In genomic region chr12:51953925-51954324, GRCh38 we compare ENCODE assay signal across 10 cellular contexts. TPM values are rescaled to one million over a fixed set of nuclear protein-coding genes. Genes with fewer than 3 reads are reported as not detected.
DNase-seq lines count a peak whose midpoint lies in the region; ATAC-seq and TF ChIP-seq lines count a peak whose summit lies in the region.
"Had no signal": no experiment of that assay in that cellular context is flagged by ENCODE, and none has a peak within 500 bp of the region (broad histone marks: within the 10 kb centered on the region; RNA-seq: fewer than 3 reads in every experiment).

No MANE protein-coding gene starts in this region.

- intact Hi-C loops in left ventricle myocardium inferior (cut with micrococcal nuclease) (no loop called here), left cardiac atrium (cut with DNase I) (no loop called here), uterus (cut with DNase I; ENCODE audit: low total_unique reads) (no loop called here)

- no peaks in the 10 kb centered on the region for H3K9me3 Mint-ChIP-seq in naive thymus-derived CD8-positive, alpha-beta T cell
- H3K9me3 Mint-ChIP-seq: central memory CD8-positive, alpha-beta T cell had no signal

- ATAC-seq in left cardiac atrium (no peak), GM18858 (IDR thresholded peaks at IDR 0.05; ENCODE audit: unreplicated experiment) (no peak)
- no peak for ATAC-seq in naive thymus-derived CD8-positive, alpha-beta T cell

- H3K27me3 Mint-ChIP-seq in naive thymus-derived CD8-positive, alpha-beta T cell, result no peaks in the 10 kb centered on the region
- H3K27me3 Mint-ChIP-seq: central memory CD8-positive, alpha-beta T cell had no signal

- H3K27ac ChIP-seq in left ventricle myocardium inferior (replicated peaks) (peak overlapping the region; percentile 89), coronary artery (peak overlapping the region; percentile 93 to 95), uterus (peak overlapping the region; percentile 85 to 92)

- no peaks in the 10 kb centered on the region for H3K36me3 Mint-ChIP-seq in naive thymus-derived CD8-positive, alpha-beta T cell

- POLR2A ChIA-PET in naive thymus-derived CD8-positive, alpha-beta T cell (lab: Charles Lee), result interaction anchor here (1.0 to 1.5 kb wide), 3 partner anchors 12 to 133 kb away, joined by 3 to 4 read pairs (median 3); no protein-coding TSS in a partner anchor

- DNase-seq in left ventricle myocardium inferior (no peak), left cardiac atrium (no peak), coronary artery (ENCODE audit: low spot score) (peak; percentile 14), uterus (no peak), NCI-H524 (lab: John Stamatoyannopoulos, UW) (no peak), inferior parietal cortex (ENCODE audit: extremely low spot score) (no peak)
- no peak for DNase-seq in naive thymus-derived CD8-positive, alpha-beta T cell
- DNase-seq: stimulated activated CD4-positive, alpha-beta T cell treated with anti-CD3 and anti-CD28 coated beads, Interleukin-1b, Interleukin-23, amount 100 ng/mL, for 48 hours had no signal

- peak overlapping the region; percentile 91 for H3K4me3 ChIP-seq in left ventricle myocardium inferior
- H3K4me3 ChIP-seq in coronary artery, result peak overlapping the region; percentile 99
- no peak overlapping the region for H3K4me3 ChIP-seq in uterus

- TF ChIP-seq POLR2A in uterus (IDR thresholded peaks at IDR 0.05), result no peak

- peak overlapping the region in 9 of 10 donors; percentile 16 to 87 (median 73) for H3K27ac Mint-ChIP-seq in naive thymus-derived CD8-positive, alpha-beta T cell

- peaks cover 64% of the 10 kb centered on the region for H3K4me1 ChIP-seq in left ventricle myocardium inferior
- H3K4me1 ChIP-seq in uterus, result peaks cover 0 to 3% of the 10 kb centered on the region in 2 donors

- no peak for TF ChIP-seq CTCF in left ventricle myocardium inferior (IDR thresholded peaks at IDR 0.05; ENCODE audit: borderline replicate concordance)
- no peak for TF ChIP-seq CTCF in coronary artery (IDR thresholded peaks at IDR 0.05)
- no peak for TF ChIP-seq CTCF in uterus (IDR thresholded peaks at IDR 0.05)

- H3K27me3 ChIP-seq in left ventricle myocardium inferior (ENCODE audit: low read depth) (no peaks in the 10 kb centered on the region), uterus (no peaks in the 10 kb centered on the region)

- H3K9me3 ChIP-seq in left ventricle myocardium inferior (replicated peaks) (no peaks in the 10 kb centered on the region), uterus (no peaks in the 10 kb centered on the region)

- H3K4me1 Mint-ChIP-seq in naive thymus-derived CD8-positive, alpha-beta T cell, result peaks cover 31 to 52% (median 50%) of the 10 kb centered on the region in 4 donors

- H3K36me3 ChIP-seq in left ventricle myocardium inferior (no peaks in the 10 kb centered on the region), uterus (no peaks in the 10 kb centered on the region)

- peak overlapping the region in 8 of 10 donors; percentile 36 to 98 (median 72) for H3K4me3 Mint-ChIP-seq in naive thymus-derived CD8-positive, alpha-beta T cell

RNA-seq across cellular contexts. Expression of gene ACVR1B, which starts 2.4 kb away (rescaled TPM):
- total RNA-seq in left ventricle myocardium inferior, result 8.5 TPM
- 10 to 100 TPM; 13.0 to 19.3 TPM for total RNA-seq in left cardiac atrium
- total RNA-seq in naive thymus-derived CD8-positive, alpha-beta T cell, result 10 to 100 TPM; 11.7 to 12.6 TPM
- 1 to 10 TPM; 1.2 to 2.3 (median 2.2) TPM for polyA plus RNA-seq in naive thymus-derived CD8-positive, alpha-beta T cell
- 10 to 100 TPM in 3 of 4 donors, 1 to 10 TPM in 1; 2.6 to 31.6 (median 14.4) TPM for total RNA-seq in uterus

RNA-seq across cellular contexts. Expression of gene ACVRL1, which starts 46.6 kb away (rescaled TPM):
- total RNA-seq in left ventricle myocardium inferior (36.9 TPM), left cardiac atrium (10 to 100 TPM; 44.0 to 65.2 TPM), uterus (100 to 1,000 TPM in 3 of 4 donors, 10 to 100 TPM in 1; 52.1 to 161 (median 127) TPM)
- not detected for total RNA-seq in naive thymus-derived CD8-positive, alpha-beta T cell
- polyA plus RNA-seq in naive thymus-derived CD8-positive, alpha-beta T cell, result not detected

RNA-seq across cellular contexts. Expression of gene TAMALIN, which starts 52.8 kb away (rescaled TPM):
- total RNA-seq in left ventricle myocardium inferior (20.0 TPM), left cardiac atrium (10 to 100 TPM; 25.3 to 44.0 TPM), uterus (100 to 1,000 TPM in 1 of 4 donors, 10 to 100 TPM in 2, 1 to 10 TPM in 1; 6.4 to 153 (median 42.1) TPM)
- 10 to 100 TPM; 35.7 to 36.5 TPM for total RNA-seq in naive thymus-derived CD8-positive, alpha-beta T cell
- 1 to 10 TPM; 2.0 to 5.2 (median 2.6) TPM for polyA plus RNA-seq in naive thymus-derived CD8-positive, alpha-beta T cell

Comparison
In these comparisons a context has a peak if more than half of its experiments do, and no peak if none do; other contexts are left out.
1. H3K4me3 ChIP-seq: peak in left ventricle myocardium inferior (single experiment) and coronary artery (single experiment); none in uterus (0 of 2).
2. RNA of gene ACVRL1, which starts 46.6 kb away (total RNA-seq): 52.1 to 161 TPM in uterus, 44.0 to 65.2 TPM in left cardiac atrium and 36.9 TPM in left ventricle myocardium inferior (single experiment); not detected in naive thymus-derived CD8-positive, alpha-beta T cell; every median in the first group is over 10 times any median in the second.
3. Peak in every context shown above with its lines, with median percentiles within 50 percentile points of each other: H3K27ac ChIP-seq.